In the genomic region with DNA sequence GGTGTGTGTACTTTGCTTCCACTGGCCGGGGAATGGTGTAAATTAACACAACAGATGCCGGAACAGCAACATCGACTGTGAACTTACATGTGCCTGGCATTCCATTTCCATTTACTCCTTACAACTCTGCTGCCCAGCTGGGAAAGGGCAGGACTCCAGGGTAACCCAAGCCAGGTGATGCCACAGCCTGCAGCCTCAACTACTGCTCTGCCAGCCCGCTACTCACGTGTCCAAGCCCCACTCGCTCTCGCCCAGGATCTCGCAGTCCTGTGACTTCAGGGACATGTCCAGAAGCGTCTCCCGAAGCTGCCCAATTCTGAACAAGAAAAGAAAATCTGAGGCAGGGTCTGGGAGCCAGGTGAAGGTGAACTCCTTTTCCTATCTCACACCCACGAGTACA, we compare ENCODE assay signal across 30 cellular contexts. TPM values are rescaled to one million over a fixed set of nuclear protein-coding genes. Genes with fewer than 3 reads are reported as not detected.
"Had no signal": no experiment of that assay in that cellular context is flagged by ENCODE, and none has a peak within 500 bp of the region (broad histone marks: within the 10 kb centered on the region; RNA-seq: fewer than 3 reads in every experiment).

No MANE protein-coding gene starts in this region.

- H2AFZ ChIP-seq: hepatocyte had no signal

- ATAC-seq: activated CD4-positive, alpha-beta T cell treated with anti-CD3 and anti-CD28 coated beads for 36 hours; body of pancreas; gastroesophageal sphincter; stimulated activated naive CD8-positive, alpha-beta T cell treated with anti-CD3 and anti-CD28 coated beads, Interleukin-15, amount 100 ng/mL, for 72 hours; T-cell had no signal

- H3K4me3 ChIP-seq: body of pancreas, cardiac muscle cell, colonic mucosa, gastroesophageal sphincter, hepatocyte, left ventricle myocardium inferior, lung, ovary, prostate gland, sigmoid colon, uterus had no signal

- H3K4me1 ChIP-seq: body of pancreas, colonic mucosa, gastroesophageal sphincter, left ventricle myocardium inferior, prostate gland, sigmoid colon, uterus had no signal

- H3K4me2 ChIP-seq: hepatocyte had no signal

- DNase-seq: activated CD4-positive, alpha-beta T cell treated with anti-CD3 and anti-CD28 coated beads for 36 hours; activated CD4-positive, alpha-beta T cell treated with anti-CD3 and anti-CD28 coated beads, Interleukin-2, amount 50 U/mL, for 4 hours; activated CD4-positive, CD25-positive, alpha-beta regulatory T cell; activated effector memory CD4-positive, alpha-beta T cell treated with Interleukin-2 at 50 U/mL for 16 hours; activated naive CD4-positive, alpha-beta T cell treated with Interleukin-2 at 50 U/mL for 16 hours; activated T-cell treated with anti-CD3 and anti-CD28 coated beads for 4 hours; anterior cingulate cortex; body of pancreas; cerebellar nuclear complex; colonic mucosa; effector CD8-positive, alpha-beta T cell; erythroblast; islet precursor cell; left ventricle myocardium inferior; ovary; sigmoid colon; small intestine; stimulated activated CD4-positive, alpha-beta T cell treated with anti-CD3 and anti-CD28 coated beads, Interleukin-4, amount 100 ng/mL, for 24 hours; stimulated activated naive CD8-positive, alpha-beta T cell treated with anti-CD3 and anti-CD28 coated beads, Interleukin-15, amount 100 ng/mL, for 72 hours; substantia nigra; T-cell; uterus had no signal

- H3K27ac ChIP-seq: body of pancreas, cardiac muscle cell, colonic mucosa, gastroesophageal sphincter, hepatocyte, left ventricle myocardium inferior, ovary, prostate gland, sigmoid colon, uterus had no signal

- FAIRE-seq: small intestine had no signal

- H3K27me3 ChIP-seq: body of pancreas, cardiac muscle cell, colonic mucosa, gastroesophageal sphincter, hepatocyte, ovary, sigmoid colon, uterus had no signal

- H3K36me3 ChIP-seq: colonic mucosa, ovary, uterus had no signal

- H3K9me3 ChIP-seq: body of pancreas, colonic mucosa, gastroesophageal sphincter, left ventricle myocardium inferior, ovary, prostate gland, sigmoid colon, uterus had no signal

RNA-seq across cellular contexts. Expression of a gene that starts 52.8 kb away (rescaled TPM):
- total RNA-seq: activated CD4-positive, alpha-beta T cell treated with anti-CD3 and anti-CD28 coated beads for 36 hours; body of pancreas; cardiac muscle cell; colonic mucosa; dermis microvascular lymphatic vessel endothelial cell; gastroesophageal sphincter; hepatocyte; left ventricle myocardium inferior; lung; mucosa of gallbladder; ovary; prostate gland; sigmoid colon; T-cell; uterus had no signal
- polyA plus RNA-seq: adipose tissue, cardiac muscle cell, hepatocyte, lung, ovary, small intestine had no signal

RNA-seq across cellular contexts. Expression of a gene that starts 56.2 kb away (rescaled TPM):
- total RNA-seq: activated CD4-positive, alpha-beta T cell treated with anti-CD3 and anti-CD28 coated beads for 36 hours; body of pancreas; dermis microvascular lymphatic vessel endothelial cell; gastroesophageal sphincter; left ventricle myocardium inferior; sigmoid colon had no signal
- polyA plus RNA-seq: adipose tissue, hepatocyte, lung had no signal
